In genomic region chr1:6613361-6614018, GRCh38 we compare ENCODE assay signal across 8 cellular contexts. TPM values are rescaled to one million over a fixed set of nuclear protein-coding genes. Genes with fewer than 3 reads are reported as not detected.
DNase-seq lines count a peak whose midpoint lies in the region; ATAC-seq and TF ChIP-seq lines count a peak whose summit lies in the region.

PHF13 (plus strand) TSS chr1:6613731; CDS start chr1:6614067, 336 bp downstream.

- H3K9me2 ChIP-seq in hepatocyte (replicated peaks; ENCODE audit: insufficient read depth), result no peaks in the 10 kb centered on the region

- H3K27me3 ChIP-seq in hepatocyte (no peaks in the 10 kb centered on the region), aorta (ENCODE audit: control insufficient read depth in 1 of 2, insufficient read depth in 2 of 2, low read length in 1 of 2) (no peaks in the 10 kb centered on the region)

- TF ChIP-seq CTCF in astrocyte of the cerebellum (IDR thresholded peaks at IDR 0.05; ENCODE audit: low read depth, low read length, missing control alignments) (no peak), hepatocyte (IDR thresholded peaks at IDR 0.05; ENCODE audit: poor library complexity) (no peak)

- ATAC-seq in GM18517 (IDR thresholded peaks at IDR 0.05; ENCODE audit: unreplicated experiment) (peak; percentile 90), HG03039 (IDR thresholded peaks at IDR 0.05; ENCODE audit: unreplicated experiment) (peak; percentile 87), aorta (ENCODE audit: low FRiP score) (peak; percentile 99)

- H3K79me2 ChIP-seq in hepatocyte, result peaks cover 72% of the 10 kb centered on the region

- peak within 1 kb of the TSS; percentile 99 for H3K4me2 ChIP-seq in hepatocyte

- in situ Hi-C loops in astrocyte of the cerebellum (cut with HindIII; ENCODE audit: low sequenced_read_pairs), result no loop called here

- H3K27ac ChIP-seq in hepatocyte (peak within 1 kb of the TSS; percentile 94), aorta (ENCODE audit: low read depth in 1 of 2, low read length in 2 of 2) (peak within 1 kb of the TSS; percentile 46 to 92)

- H3K4me1 ChIP-seq in hepatocyte (ENCODE audit: insufficient read depth) (no peaks in the 10 kb centered on the region), aorta (ENCODE audit: control insufficient read depth in 1 of 2, insufficient read depth in 2 of 2, low read length in 2 of 2) (no peaks in the 10 kb centered on the region)

- intact Hi-C loops in aorta (cut with DNase I), result loop anchor here in 1 of 2 donors (1.0 kb wide), 1 partner anchor 10 kb away; no protein-coding TSS in a partner anchor

- peak within 1 kb of the TSS; percentile 90 for H2AFZ ChIP-seq in hepatocyte

- peaks cover 21% of the 10 kb centered on the region for H4K20me1 ChIP-seq in hepatocyte (ENCODE audit: insufficient read depth, poor library complexity, severe bottlenecking)

- no peaks in the 10 kb centered on the region for H3K9me3 ChIP-seq in hepatocyte (ENCODE audit: low read depth)
- no peaks in the 10 kb centered on the region for H3K9me3 ChIP-seq in aorta (ENCODE audit: control insufficient read depth, low read length)

- WGBS in hepatocyte (ENCODE audit: low lambda C conversion rate, missing lambda C conversion rate), result 1% methylated on average over 20 of the region's 84 CpGs
- 0% methylated on average over 41 to 84 of the region's 84 CpGs for WGBS in aorta, 2 donors

- DNase-seq in NCI-H2081 (lab: John Stamatoyannopoulos, UW) (peak; percentile 99), T-helper 9 cell (peak; percentile 99), astrocyte of the cerebellum (ENCODE audit: low read depth) (peak; percentile 98), hepatocyte (ENCODE audit: low spot score) (peak; percentile 100), renal cortical epithelial cell (ENCODE audit: low read depth) (peak; percentile 92), aorta (peak; percentile 100)

- H3K36me3 ChIP-seq in hepatocyte (replicated peaks; ENCODE audit: insufficient read depth, low read depth) (no peaks in the 10 kb centered on the region), aorta (ENCODE audit: control insufficient read depth in 1 of 2, insufficient read depth in 2 of 2, low read length in 1 of 2) (no peaks in the 10 kb centered on the region)

- peak within 1 kb of the TSS; percentile 79 for H3K4me3 ChIP-seq in astrocyte of the cerebellum (ENCODE audit: low read depth, low read length)
- H3K4me3 ChIP-seq in hepatocyte, result peak within 1 kb of the TSS; percentile 87
- H3K4me3 ChIP-seq in aorta (ENCODE audit: low read length in 2 of 2), result peak within 1 kb of the TSS; percentile 70 to 97

RNA-seq across cellular contexts. Expression of gene PHF13, which starts in this region (rescaled TPM):
- total RNA-seq in hepatocyte (10.0 and 11.4 TPM in 2 replicates), renal cortical epithelial cell (8.2 and 22.4 TPM in 2 replicates), aorta (10 to 100 TPM; 19.0 to 19.3 TPM)
- polyA plus RNA-seq in hepatocyte (9.6 and 12.5 TPM in 2 replicates), aorta (10 to 100 TPM in 1 of 2 donors, 1 to 10 TPM in 1; 3.6 to 10.8 TPM)

Comparison
In these comparisons a context has a peak if more than half of its experiments do, and no peak if none do; other contexts are left out.
1. Peak in every context shown above with its lines: DNase-seq, ATAC-seq, H3K4me3 ChIP-seq and H3K27ac ChIP-seq.